Comparison of ENCODE assay signal across 1 cellular context in the genomic region with DNA sequence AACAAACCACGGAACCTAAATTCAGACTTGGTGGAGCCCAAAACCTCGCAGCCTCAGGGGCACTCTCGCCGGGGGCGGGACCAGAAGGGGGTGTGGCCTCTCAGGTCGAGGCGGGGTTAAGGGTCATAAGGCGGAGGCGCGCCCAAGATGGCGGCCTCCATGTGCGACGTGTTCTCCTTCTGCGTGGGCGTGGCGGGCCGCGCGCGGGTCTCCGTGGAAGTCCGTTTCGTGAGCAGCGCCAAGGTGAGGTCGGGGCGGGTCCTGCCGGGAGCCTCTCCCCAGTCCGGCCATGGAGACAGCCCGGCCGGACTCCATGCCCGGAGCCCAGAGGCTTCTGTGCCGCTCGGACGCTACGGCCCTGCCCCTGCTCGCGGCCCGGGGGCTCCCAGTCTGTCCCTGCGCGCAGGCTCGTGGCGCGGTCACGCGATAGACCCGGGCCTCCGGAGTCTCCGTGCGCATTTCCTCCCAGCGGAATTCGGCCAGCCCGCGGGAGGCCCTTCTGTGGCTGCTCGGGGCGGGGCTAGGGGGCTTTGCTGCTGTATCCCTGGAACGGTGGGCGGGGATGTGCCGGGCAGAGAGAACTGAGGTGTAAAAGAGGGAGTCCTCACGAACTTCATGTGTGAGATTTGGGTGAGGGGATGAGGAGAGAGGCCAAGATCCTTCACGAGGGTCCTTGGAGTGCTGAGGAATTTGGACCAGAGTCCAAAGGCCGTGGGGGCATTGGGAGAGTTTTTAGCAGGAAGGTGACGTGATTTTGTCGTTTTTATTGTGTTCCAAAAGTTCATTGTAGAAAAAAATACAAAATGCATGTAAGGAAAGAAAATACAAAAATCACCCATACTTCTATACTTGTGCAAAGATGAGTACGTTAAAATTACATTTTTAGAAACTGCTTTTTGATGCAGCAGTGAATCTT.
TF ChIP-seq lines count a peak whose summit lies in the region.

Gene SMYD5, plus strand, starts transcription at position 126 of the 916 bp plus-strand sequence. Its CDS starts 22 bp downstream, at position 148.

TF ChIP-seq in K562, 482 proteins besides CTCF, POLR2A, EP300 and RAD21 (continued from another document and continues in another):
- TF ChIP-seq, protein P1, sequence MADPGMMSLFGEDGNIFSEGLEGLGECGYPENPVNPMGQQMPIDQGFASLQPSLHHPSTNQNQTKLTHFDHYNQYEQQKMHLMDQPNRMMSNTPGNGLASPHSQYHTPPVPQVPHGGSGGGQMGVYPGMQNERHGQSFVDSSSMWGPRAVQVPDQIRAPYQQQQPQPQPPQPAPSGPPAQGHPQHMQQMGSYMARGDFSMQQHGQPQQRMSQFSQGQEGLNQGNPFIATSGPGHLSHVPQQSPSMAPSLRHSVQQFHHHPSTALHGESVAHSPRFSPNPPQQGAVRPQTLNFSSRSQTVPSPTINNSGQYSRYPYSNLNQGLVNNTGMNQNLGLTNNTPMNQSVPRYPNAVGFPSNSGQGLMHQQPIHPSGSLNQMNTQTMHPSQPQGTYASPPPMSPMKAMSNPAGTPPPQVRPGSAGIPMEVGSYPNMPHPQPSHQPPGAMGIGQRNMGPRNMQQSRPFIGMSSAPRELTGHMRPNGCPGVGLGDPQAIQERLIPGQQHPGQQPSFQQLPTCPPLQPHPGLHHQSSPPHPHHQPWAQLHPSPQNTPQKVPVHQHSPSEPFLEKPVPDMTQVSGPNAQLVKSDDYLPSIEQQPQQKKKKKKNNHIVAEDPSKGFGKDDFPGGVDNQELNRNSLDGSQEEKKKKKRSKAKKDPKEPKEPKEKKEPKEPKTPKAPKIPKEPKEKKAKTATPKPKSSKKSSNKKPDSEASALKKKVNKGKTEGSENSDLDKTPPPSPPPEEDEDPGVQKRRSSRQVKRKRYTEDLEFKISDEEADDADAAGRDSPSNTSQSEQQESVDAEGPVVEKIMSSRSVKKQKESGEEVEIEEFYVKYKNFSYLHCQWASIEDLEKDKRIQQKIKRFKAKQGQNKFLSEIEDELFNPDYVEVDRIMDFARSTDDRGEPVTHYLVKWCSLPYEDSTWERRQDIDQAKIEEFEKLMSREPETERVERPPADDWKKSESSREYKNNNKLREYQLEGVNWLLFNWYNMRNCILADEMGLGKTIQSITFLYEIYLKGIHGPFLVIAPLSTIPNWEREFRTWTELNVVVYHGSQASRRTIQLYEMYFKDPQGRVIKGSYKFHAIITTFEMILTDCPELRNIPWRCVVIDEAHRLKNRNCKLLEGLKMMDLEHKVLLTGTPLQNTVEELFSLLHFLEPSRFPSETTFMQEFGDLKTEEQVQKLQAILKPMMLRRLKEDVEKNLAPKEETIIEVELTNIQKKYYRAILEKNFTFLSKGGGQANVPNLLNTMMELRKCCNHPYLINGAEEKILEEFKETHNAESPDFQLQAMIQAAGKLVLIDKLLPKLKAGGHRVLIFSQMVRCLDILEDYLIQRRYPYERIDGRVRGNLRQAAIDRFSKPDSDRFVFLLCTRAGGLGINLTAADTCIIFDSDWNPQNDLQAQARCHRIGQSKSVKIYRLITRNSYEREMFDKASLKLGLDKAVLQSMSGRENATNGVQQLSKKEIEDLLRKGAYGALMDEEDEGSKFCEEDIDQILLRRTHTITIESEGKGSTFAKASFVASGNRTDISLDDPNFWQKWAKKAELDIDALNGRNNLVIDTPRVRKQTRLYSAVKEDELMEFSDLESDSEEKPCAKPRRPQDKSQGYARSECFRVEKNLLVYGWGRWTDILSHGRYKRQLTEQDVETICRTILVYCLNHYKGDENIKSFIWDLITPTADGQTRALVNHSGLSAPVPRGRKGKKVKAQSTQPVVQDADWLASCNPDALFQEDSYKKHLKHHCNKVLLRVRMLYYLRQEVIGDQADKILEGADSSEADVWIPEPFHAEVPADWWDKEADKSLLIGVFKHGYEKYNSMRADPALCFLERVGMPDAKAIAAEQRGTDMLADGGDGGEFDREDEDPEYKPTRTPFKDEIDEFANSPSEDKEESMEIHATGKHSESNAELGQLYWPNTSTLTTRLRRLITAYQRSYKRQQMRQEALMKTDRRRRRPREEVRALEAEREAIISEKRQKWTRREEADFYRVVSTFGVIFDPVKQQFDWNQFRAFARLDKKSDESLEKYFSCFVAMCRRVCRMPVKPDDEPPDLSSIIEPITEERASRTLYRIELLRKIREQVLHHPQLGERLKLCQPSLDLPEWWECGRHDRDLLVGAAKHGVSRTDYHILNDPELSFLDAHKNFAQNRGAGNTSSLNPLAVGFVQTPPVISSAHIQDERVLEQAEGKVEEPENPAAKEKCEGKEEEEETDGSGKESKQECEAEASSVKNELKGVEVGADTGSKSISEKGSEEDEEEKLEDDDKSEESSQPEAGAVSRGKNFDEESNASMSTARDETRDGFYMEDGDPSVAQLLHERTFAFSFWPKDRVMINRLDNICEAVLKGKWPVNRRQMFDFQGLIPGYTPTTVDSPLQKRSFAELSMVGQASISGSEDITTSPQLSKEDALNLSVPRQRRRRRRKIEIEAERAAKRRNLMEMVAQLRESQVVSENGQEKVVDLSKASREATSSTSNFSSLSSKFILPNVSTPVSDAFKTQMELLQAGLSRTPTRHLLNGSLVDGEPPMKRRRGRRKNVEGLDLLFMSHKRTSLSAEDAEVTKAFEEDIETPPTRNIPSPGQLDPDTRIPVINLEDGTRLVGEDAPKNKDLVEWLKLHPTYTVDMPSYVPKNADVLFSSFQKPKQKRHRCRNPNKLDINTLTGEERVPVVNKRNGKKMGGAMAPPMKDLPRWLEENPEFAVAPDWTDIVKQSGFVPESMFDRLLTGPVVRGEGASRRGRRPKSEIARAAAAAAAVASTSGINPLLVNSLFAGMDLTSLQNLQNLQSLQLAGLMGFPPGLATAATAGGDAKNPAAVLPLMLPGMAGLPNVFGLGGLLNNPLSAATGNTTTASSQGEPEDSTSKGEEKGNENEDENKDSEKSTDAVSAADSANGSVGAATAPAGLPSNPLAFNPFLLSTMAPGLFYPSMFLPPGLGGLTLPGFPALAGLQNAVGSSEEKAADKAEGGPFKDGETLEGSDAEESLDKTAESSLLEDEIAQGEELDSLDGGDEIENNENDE (IDR thresholded peaks at IDR 0.05; ENCODE audit: low read depth, low read length) = no peak
- no peak for TF ChIP-seq ETS2 (tag; IDR thresholded peaks at IDR 0.05; ENCODE audit: borderline replicate concordance, poor library complexity, severe bottlenecking)
- 0 out of 2 replicates have a peak, but pooled peaks have one; percentile 39 for TF ChIP-seq RBM34 (IDR thresholded peaks at IDR 0.05; ENCODE audit: borderline replicate concordance, insufficient read depth, low read length)
- peak; percentile 76 for TF ChIP-seq SUPT5H (IDR thresholded peaks at IDR 0.05)
- 0 out of 4 replicates have a peak, but pooled peaks of 1 of the 2 experiments have one; percentile 68 for TF ChIP-seq SRF (CRISPR knock-in tag; IDR thresholded peaks at IDR 0.05)
- TF ChIP-seq EHMT2 (IDR thresholded peaks at IDR 0.05) = no peak
- no peak for TF ChIP-seq THAP7 (CRISPR knock-in tag; IDR thresholded peaks at IDR 0.05)
- TF ChIP-seq HSF4 (CRISPR knock-in tag; IDR thresholded peaks at IDR 0.05; ENCODE audit: borderline replicate concordance) = no peak
- TF ChIP-seq SMARCC2 (IDR thresholded peaks at IDR 0.05; ENCODE audit: low read depth) = no peak
- peak; percentile 99 for TF ChIP-seq MXD1 (CRISPR knock-in tag; IDR thresholded peaks at IDR 0.05; ENCODE audit: borderline replicate concordance, poor library complexity, severe bottlenecking)
- TF ChIP-seq KHSRP (IDR thresholded peaks at IDR 0.05) = no peak
- TF ChIP-seq ZNF263 (CRISPR knock-in tag; IDR thresholded peaks at IDR 0.05; ENCODE audit: borderline replicate concordance) = no peak
- no peak for TF ChIP-seq CEBPB (tag; IDR thresholded peaks at IDR 0.05)
- TF ChIP-seq TBP (optimal IDR thresholded peaks at IDR 0.05; ENCODE audit: low read depth, low read length) = peak; percentile 75
- TF ChIP-seq ZNF197 (CRISPR knock-in tag; IDR thresholded peaks at IDR 0.05; ENCODE audit: low read depth) = no peak
- TF ChIP-seq FOXK2 (conservative IDR thresholded peaks at IDR 0.05 in 1 of 2, IDR thresholded peaks at IDR 0.05 in 1 of 2; ENCODE audit: low read depth in 2 of 2) = peak; percentile 49 to 54; a peak in 1 of 4 replicates
- TF ChIP-seq JUNB (CRISPR knock-in tag; conservative IDR thresholded peaks at IDR 0.05) = no peak
- no peak for TF ChIP-seq ZZZ3 (IDR thresholded peaks at IDR 0.05)
- no peak for TF ChIP-seq ASH1L (IDR thresholded peaks at IDR 0.05; ENCODE audit: borderline replicate concordance, low read depth, partially characterized antibody)
- TF ChIP-seq ZNF699 (CRISPR knock-in tag; IDR thresholded peaks at IDR 0.05; ENCODE audit: insufficient replicate concordance) = no peak
- 0 out of 2 replicates have a peak, but pooled peaks have one; percentile 69 for TF ChIP-seq MTA3 (IDR thresholded peaks at IDR 0.05; ENCODE audit: borderline replicate concordance)
- TF ChIP-seq NEUROD1 (IDR thresholded peaks at IDR 0.05; ENCODE audit: borderline replicate concordance, low read depth, low read length, partially characterized antibody) = no peak
- no peak for TF ChIP-seq TRIM24 (IDR thresholded peaks at IDR 0.05)
- no peak for TF ChIP-seq PTTG1 (tag; IDR thresholded peaks at IDR 0.05; ENCODE audit: low read depth)
- 0 out of 2 replicates have a peak, but pooled peaks have one; percentile 21 for TF ChIP-seq ZNF431 (CRISPR knock-in tag; IDR thresholded peaks at IDR 0.05)
- TF ChIP-seq ZNF507 (tag; conservative IDR thresholded peaks at IDR 0.05) = no peak
- TF ChIP-seq, protein P2, sequence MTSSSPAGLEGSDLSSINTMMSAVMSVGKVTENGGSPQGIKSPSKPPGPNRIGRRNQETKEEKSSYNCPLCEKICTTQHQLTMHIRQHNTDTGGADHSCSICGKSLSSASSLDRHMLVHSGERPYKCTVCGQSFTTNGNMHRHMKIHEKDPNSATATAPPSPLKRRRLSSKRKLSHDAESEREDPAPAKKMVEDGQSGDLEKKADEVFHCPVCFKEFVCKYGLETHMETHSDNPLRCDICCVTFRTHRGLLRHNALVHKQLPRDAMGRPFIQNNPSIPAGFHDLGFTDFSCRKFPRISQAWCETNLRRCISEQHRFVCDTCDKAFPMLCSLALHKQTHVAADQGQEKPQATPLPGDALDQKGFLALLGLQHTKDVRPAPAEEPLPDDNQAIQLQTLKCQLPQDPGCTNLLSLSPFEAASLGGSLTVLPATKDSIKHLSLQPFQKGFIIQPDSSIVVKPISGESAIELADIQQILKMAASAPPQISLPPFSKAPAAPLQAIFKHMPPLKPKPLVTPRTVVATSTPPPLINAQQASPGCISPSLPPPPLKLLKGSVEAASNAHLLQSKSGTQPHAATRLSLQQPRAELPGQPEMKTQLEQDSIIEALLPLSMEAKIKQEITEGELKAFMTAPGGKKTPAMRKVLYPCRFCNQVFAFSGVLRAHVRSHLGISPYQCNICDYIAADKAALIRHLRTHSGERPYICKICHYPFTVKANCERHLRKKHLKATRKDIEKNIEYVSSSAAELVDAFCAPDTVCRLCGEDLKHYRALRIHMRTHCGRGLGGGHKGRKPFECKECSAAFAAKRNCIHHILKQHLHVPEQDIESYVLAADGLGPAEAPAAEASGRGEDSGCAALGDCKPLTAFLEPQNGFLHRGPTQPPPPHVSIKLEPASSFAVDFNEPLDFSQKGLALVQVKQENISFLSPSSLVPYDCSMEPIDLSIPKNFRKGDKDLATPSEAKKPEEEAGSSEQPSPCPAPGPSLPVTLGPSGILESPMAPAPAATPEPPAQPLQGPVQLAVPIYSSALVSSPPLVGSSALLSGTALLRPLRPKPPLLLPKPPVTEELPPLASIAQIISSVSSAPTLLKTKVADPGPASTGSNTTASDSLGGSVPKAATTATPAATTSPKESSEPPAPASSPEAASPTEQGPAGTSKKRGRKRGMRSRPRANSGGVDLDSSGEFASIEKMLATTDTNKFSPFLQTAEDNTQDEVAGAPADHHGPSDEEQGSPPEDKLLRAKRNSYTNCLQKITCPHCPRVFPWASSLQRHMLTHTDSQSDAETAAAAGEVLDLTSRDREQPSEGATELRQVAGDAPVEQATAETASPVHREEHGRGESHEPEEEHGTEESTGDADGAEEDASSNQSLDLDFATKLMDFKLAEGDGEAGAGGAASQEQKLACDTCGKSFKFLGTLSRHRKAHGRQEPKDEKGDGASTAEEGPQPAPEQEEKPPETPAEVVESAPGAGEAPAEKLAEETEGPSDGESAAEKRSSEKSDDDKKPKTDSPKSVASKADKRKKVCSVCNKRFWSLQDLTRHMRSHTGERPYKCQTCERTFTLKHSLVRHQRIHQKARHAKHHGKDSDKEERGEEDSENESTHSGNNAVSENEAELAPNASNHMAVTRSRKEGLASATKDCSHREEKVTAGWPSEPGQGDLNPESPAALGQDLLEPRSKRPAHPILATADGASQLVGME (CRISPR knock-in tag; IDR thresholded peaks at IDR 0.05) = no peak
- no peak for TF ChIP-seq HNRNPL (IDR thresholded peaks at IDR 0.05; ENCODE audit: low read depth, low read length)
- TF ChIP-seq ZNF609 (CRISPR knock-in tag; IDR thresholded peaks at IDR 0.05; ENCODE audit: borderline replicate concordance) = no peak
